In the genomic region with DNA sequence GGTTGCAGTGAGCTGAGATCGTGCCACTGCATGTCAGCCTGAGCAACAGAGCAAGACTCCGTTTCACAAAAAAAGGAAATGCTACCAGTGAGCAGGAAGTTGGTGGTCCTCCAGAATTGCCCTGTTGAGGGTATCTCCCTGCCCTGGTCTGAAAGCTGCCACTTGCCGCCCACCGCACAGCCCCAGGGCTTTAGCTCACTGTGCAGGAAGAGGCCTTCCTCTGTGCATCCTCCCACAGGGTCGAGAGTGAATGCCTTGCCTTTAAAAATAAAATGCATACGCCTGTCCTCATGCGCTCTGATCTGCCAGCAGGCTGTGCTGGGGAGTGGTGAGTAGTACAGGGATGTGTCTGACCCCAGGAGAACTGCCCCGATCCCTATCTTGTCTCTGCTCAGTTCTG, we compare ENCODE assay signal across 20 cellular contexts.
DNase-seq lines count a peak whose midpoint lies in the region; ATAC-seq and TF ChIP-seq lines count a peak whose summit lies in the region.
"Had no signal": no experiment of that assay in that cellular context is flagged by ENCODE, and none has a peak within 500 bp of the region (broad histone marks: within the 10 kb centered on the region; RNA-seq: fewer than 3 reads in every experiment).

No MANE protein-coding gene starts in this region.

- H2AFZ ChIP-seq in mammary epithelial cell (ENCODE audit: low read depth, low read length): peak overlapping the region; percentile 84

- TF ChIP-seq CTCF in mammary epithelial cell (conservative IDR thresholded peaks at IDR 0.05 in 1 of 2, IDR thresholded peaks at IDR 0.05 in 1 of 2; ENCODE audit: extremely low read depth in 1 of 2, insufficient read depth in 1 of 2, low read depth in 1 of 2, low read length in 2 of 2) (peak in 1 of 2 donors; percentile 27), MCF 10A (IDR thresholded peaks at IDR 0.05; ENCODE audit: unreplicated experiment) (no peak), lower lobe of right lung (IDR thresholded peaks at IDR 0.05) (no peak), A673 (conservative IDR thresholded peaks at IDR 0.05; ENCODE audit: low read depth, low read length) (no peak)

- BruUV-seq in mammary epithelial cell (replicated peaks; lab: Mats Ljungman, UMichigan) (no TSS peak), MCF 10A (replicated peaks; lab: Mats Ljungman, UMichigan) (no TSS peak), A673 (replicated peaks; lab: Mats Ljungman, UMichigan) (no TSS peak)

- intact Hi-C loops in mammary epithelial cell (cut with micrococcal nuclease): no loop called here
- intact Hi-C loops in MCF 10A (cut with micrococcal nuclease): no loop called here
- intact Hi-C loops in lower lobe of right lung (cut with DNase I): no loop called here
- intact Hi-C loops in A673 (cut with micrococcal nuclease; ENCODE audit: unreplicated experiment): no loop called here

- H3K9me3 Mint-ChIP-seq in MCF 10A (ENCODE audit: unreplicated experiment) (no peaks in the 10 kb centered on the region), IgD-negative memory B cell (no peaks in the 10 kb centered on the region)
- H3K9me3 Mint-ChIP-seq in activated T-helper 17 cell treated with anti-CD3 and anti-CD28 coated beads, Interleukin-2, amount 50 U/mL, for 72 hours: peaks cover 3% of the 10 kb centered on the region

- H3K4me3 ChIP-seq in mammary epithelial cell (replicated peaks in 1 of 3; ENCODE audit: insufficient read depth in 1 of 3, low read depth in 2 of 3, low read length in 3 of 3) (no peak overlapping the region), lower lobe of right lung (no peak overlapping the region), A673 (ENCODE audit: low read depth, low read length, poor library complexity, severe bottlenecking) (no peak overlapping the region)

- DNase-seq in mammary epithelial cell: no peak
- DNase-seq in MCF 10A (ENCODE audit: unreplicated experiment): no peak
- no peak for DNase-seq in lower lobe of right lung
- DNase-seq in A673 (ENCODE audit: low spot score): no peak
- DNase-seq in DMS53 (lab: John Stamatoyannopoulos, UW): no peak
- DNase-seq: activated naive CD4-positive, alpha-beta T cell treated with anti-CD3 and anti-CD28 coated beads, Interleukin-2, amount 50 U/mL, for 16 hours; brain microvascular endothelial cell; dermis blood vessel endothelial cell; islet precursor cell; midbrain; NCI-H1048; NCI-H2107; NCI-H774; occipital lobe; stimulated activated CD4-positive, alpha-beta T cell treated with anti-CD3 and anti-CD28 coated beads, Interleukin-4, amount 100 ng/mL, for 24 hours; trophoblast cell had no signal

- H3K36me3 ChIP-seq in mammary epithelial cell (ENCODE audit: insufficient read depth, low read length) (no peaks in the 10 kb centered on the region), lower lobe of right lung (no peaks in the 10 kb centered on the region), A673 (ENCODE audit: insufficient read depth, low read length, poor library complexity, severe bottlenecking) (no peaks in the 10 kb centered on the region)
- H3K36me3 ChIP-seq: brain microvascular endothelial cell had no signal

- in situ Hi-C loops in mammary epithelial cell (cut with MboI; ENCODE audit: low sequenced_read_pairs in 2 of 2): no loop called here

- H3K79me2 ChIP-seq in mammary epithelial cell (ENCODE audit: insufficient read depth, low read length): no peaks in the 10 kb centered on the region

- H3K4me2 ChIP-seq in mammary epithelial cell (ENCODE audit: insufficient read depth, low read depth, low read length): no peak overlapping the region

- H4K20me1 ChIP-seq in mammary epithelial cell (ENCODE audit: insufficient read depth, low read length): no peaks in the 10 kb centered on the region

- POLR2A ChIA-PET in MCF 10A (lab: Yijun Ruan, JAX) (interaction anchor here (0.7 kb wide), 1 partner anchor 1782 kb away, joined by 3 read pairs; no protein-coding TSS in a partner anchor), A673 (lab: Charles Lee; ENCODE audit: low non-redundant PET) (no interaction called here)

- H3K4me3 Mint-ChIP-seq in MCF 10A (ENCODE audit: unreplicated experiment) (no peak overlapping the region), IgD-negative memory B cell (peak overlapping the region in 3 of 4 donors; percentile 57 to 77 (median 72))
- peak overlapping the region; percentile 45 for H3K4me3 Mint-ChIP-seq in activated T-helper 17 cell treated with anti-CD3 and anti-CD28 coated beads, Interleukin-2, amount 50 U/mL, for 72 hours

- H3K27ac Mint-ChIP-seq in MCF 10A (ENCODE audit: low read depth, unreplicated experiment) (no peak overlapping the region), IgD-negative memory B cell (peak overlapping the region in 1 of 3 donors; percentile 78)
- H3K27ac Mint-ChIP-seq in activated T-helper 17 cell treated with anti-CD3 and anti-CD28 coated beads, Interleukin-2, amount 50 U/mL, for 72 hours: peak overlapping the region; percentile 88

- H3K27me3 ChIP-seq in mammary epithelial cell (ENCODE audit: insufficient read depth, low read length) (no peaks in the 10 kb centered on the region), lower lobe of right lung (ENCODE audit: low read depth) (no peaks in the 10 kb centered on the region), A673 (replicated peaks; ENCODE audit: insufficient read depth, low read depth, low read length, poor library complexity) (no peaks in the 10 kb centered on the region)
- H3K27me3 ChIP-seq: brain microvascular endothelial cell had no signal

- H3K27ac ChIP-seq in mammary epithelial cell (ENCODE audit: insufficient read depth, low read depth, low read length) (no peak overlapping the region), lower lobe of right lung (no peak overlapping the region), A673 (ENCODE audit: low read depth, low read length, poor library complexity, severe bottlenecking) (no peak overlapping the region)
- H3K27ac ChIP-seq: brain microvascular endothelial cell had no signal

- CTCF ChIA-PET in mammary epithelial cell (lab: Charles Lee; ENCODE audit: low non-redundant PET) (no interaction called here), MCF 10A (lab: Yijun Ruan, JAX) (interaction anchor here (1.4 kb wide), 1 partner anchor 11 kb away, joined by 4 read pairs; no protein-coding TSS in a partner anchor), A673 (lab: Charles Lee) (no interaction called here)

- H3K9me3 ChIP-seq in mammary epithelial cell (replicated peaks; ENCODE audit: insufficient read depth, low read length) (no peaks in the 10 kb centered on the region), lower lobe of right lung (no peaks in the 10 kb centered on the region), A673 (ENCODE audit: low read depth, low read length, poor library complexity, severe bottlenecking) (no peaks in the 10 kb centered on the region)

- H3K27me3 Mint-ChIP-seq in MCF 10A (ENCODE audit: insufficient read depth, unreplicated experiment): no peaks in the 10 kb centered on the region
- peaks cover 4% of the 10 kb centered on the region for H3K27me3 Mint-ChIP-seq in IgD-negative memory B cell
- no peaks in the 10 kb centered on the region for H3K27me3 Mint-ChIP-seq in activated T-helper 17 cell treated with anti-CD3 and anti-CD28 coated beads, Interleukin-2, amount 50 U/mL, for 72 hours

- H3K4me1 ChIP-seq in mammary epithelial cell (ENCODE audit: insufficient read depth, low read length) (peaks cover 22% of the 10 kb centered on the region), lower lobe of right lung (no peaks in the 10 kb centered on the region), A673 (ENCODE audit: insufficient read depth, low read length, poor library complexity, severe bottlenecking) (no peaks in the 10 kb centered on the region)

- WGBS in mammary epithelial cell (ENCODE audit: low coverage, missing lambda C conversion rate): 21% methylated on average over 5 of the region's 8 CpGs

- ATAC-seq in activated T-helper 17 cell treated with anti-CD3 and anti-CD28 coated beads, Interleukin-2, amount 50 U/mL, for 72 hours (replicated peaks): peak; percentile 41
- ATAC-seq in lower lobe of right lung (no peak), HG03442 (IDR thresholded peaks at IDR 0.05; ENCODE audit: unreplicated experiment) (no peak)
- ATAC-seq: esophagus mucosa had no signal

- H3K4me1 Mint-ChIP-seq in MCF 10A (ENCODE audit: insufficient read depth, unreplicated experiment) (no peaks in the 10 kb centered on the region), IgD-negative memory B cell (peaks cover 14 to 19% (median 15%) of the 10 kb centered on the region in 3 donors)
- H3K4me1 Mint-ChIP-seq in activated T-helper 17 cell treated with anti-CD3 and anti-CD28 coated beads, Interleukin-2, amount 50 U/mL, for 72 hours: peaks cover 12% of the 10 kb centered on the region

- dilution Hi-C loops in mammary epithelial cell (cut with HindIII; ENCODE audit: low sequenced_read_pairs): no loop called here

- no peak overlapping the region for H3K9ac ChIP-seq in mammary epithelial cell (ENCODE audit: insufficient read depth, low read length)

- H3K36me3 Mint-ChIP-seq in MCF 10A (ENCODE audit: insufficient read depth, unreplicated experiment) (peaks cover 6% of the 10 kb centered on the region), IgD-negative memory B cell (peaks cover 1% of the 10 kb centered on the region)
- no peaks in the 10 kb centered on the region for H3K36me3 Mint-ChIP-seq in activated T-helper 17 cell treated with anti-CD3 and anti-CD28 coated beads, Interleukin-2, amount 50 U/mL, for 72 hours (ENCODE audit: low read depth)
